21 cellular contexts compared by ENCODE assay signal in the genomic region with DNA sequence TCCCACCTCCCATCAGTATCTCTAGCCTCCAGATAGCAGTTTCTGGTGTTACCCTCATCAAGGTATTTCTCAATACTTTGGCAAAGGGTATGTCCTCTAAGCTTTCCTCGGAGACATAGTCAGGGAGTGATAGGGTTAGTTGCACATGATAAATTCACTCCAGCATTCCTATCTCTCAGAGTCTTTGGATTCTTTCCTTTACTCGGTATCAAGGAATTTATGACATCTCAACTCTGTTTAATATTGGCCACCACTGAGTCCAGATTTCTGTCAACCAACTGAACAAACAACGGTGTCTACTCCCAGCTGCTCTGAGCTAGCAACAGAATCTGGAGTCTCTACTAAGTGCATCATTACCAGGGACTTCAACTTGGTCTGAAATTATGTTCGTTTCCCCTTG.
A peak's percentile ranks its signal among the peaks of the same experiment; 100 is the strongest.
DNase-seq lines count a peak whose midpoint lies in the region; ATAC-seq and TF ChIP-seq lines count a peak whose summit lies in the region.
"Had no signal": no experiment of that assay in that cellular context is flagged by ENCODE, and none has a peak within 500 bp of the region (broad histone marks: within the 10 kb centered on the region; RNA-seq: fewer than 3 reads in every experiment).

No MANE protein-coding gene starts in this region.

- H3K4me1 ChIP-seq in esophagus muscularis mucosa (peaks cover 9 to 29% (median 20%) of the 10 kb centered on the region in 4 donors), H9 (ENCODE audit: insufficient read depth, low read length) (no peaks in the 10 kb centered on the region)

- no peak overlapping the region for H3K14ac ChIP-seq in H9 (ENCODE audit: insufficient read depth, low read length)

- H2AK5ac ChIP-seq in H9 (ENCODE audit: insufficient read length, low read length), result no peak overlapping the region

- no peak overlapping the region for H4K8ac ChIP-seq in H9 (replicated peaks; ENCODE audit: insufficient read length, low read depth, low read length)

- no peak overlapping the region for H3K56ac ChIP-seq in H9 (ENCODE audit: insufficient read length, low read depth, low read length)

- no peak overlapping the region for H4K5ac ChIP-seq in H9 (ENCODE audit: insufficient read length, low read depth, low read length)

- ATAC-seq in stimulated activated naive B cell treated with anti-CD40 and anti-IgM and Interleukin-4, amounts not matched to agents 10 μg/mL and 1 μg/mL and 100 μg/mL, for 72 hours (replicated peaks), result no peak
- ATAC-seq: HCT116, left colon had no signal

- H3K27me3 ChIP-seq in esophagus muscularis mucosa (no peaks in the 10 kb centered on the region), H9 (ENCODE audit: insufficient read depth, low read length) (no peaks in the 10 kb centered on the region)

- no peak for TF ChIP-seq CTCF in esophagus muscularis mucosa (IDR thresholded peaks at IDR 0.05)
- no peak for TF ChIP-seq CTCF in H9 (conservative IDR thresholded peaks at IDR 0.05)

- no peak overlapping the region for H3K9ac ChIP-seq in H9 (ENCODE audit: extremely low read depth, insufficient read length, low read length)

- no peak overlapping the region for H3K4me3 Mint-ChIP-seq in stimulated activated naive B cell treated with anti-CD40 and anti-IgM and Interleukin-4, amounts not matched to agents 10 μg/mL and 1 μg/mL and 100 μg/mL, for 72 hours
- H3K4me3 Mint-ChIP-seq in H9, result no peak overlapping the region
- H3K4me3 Mint-ChIP-seq in activated T-helper 2 cell treated with anti-CD3 and anti-CD28 coated beads, Interferon-gamma antibody, Interleukin-2, Interleukin-4, amounts not matched to agents 10 μg/mL and 5 μg/mL and 100 μg/mL, durations not matched to agents 14 hours and 24 hours and 36 hours (ENCODE audit: low read depth), result no peak overlapping the region
- H3K4me3 Mint-ChIP-seq: activated naive CD8-positive, alpha-beta T cell treated with anti-CD3 and anti-CD28 coated beads for 36 hours; CD8-positive, alpha-beta memory T cell; naive B cell; stimulated activated naive CD8-positive, alpha-beta T cell treated with anti-CD3 and anti-CD28 coated beads, Interleukin-15, Interleukin-2, amounts not matched to agents 100 ng/mL and 50 ng/mL, for 24 hours had no signal

- H3T11ph ChIP-seq in H9 (ENCODE audit: low read length), result no peak overlapping the region

- no peak overlapping the region for H4K91ac ChIP-seq in H9 (ENCODE audit: insufficient read length, low read depth, low read length)

- no peak overlapping the region for H2BK12ac ChIP-seq in H9 (ENCODE audit: insufficient read length, low read depth, low read length)

- H3K27ac Mint-ChIP-seq in stimulated activated naive B cell treated with anti-CD40 and anti-IgM and Interleukin-4, amounts not matched to agents 10 μg/mL and 1 μg/mL and 100 μg/mL, for 72 hours, result no peak overlapping the region
- no peak overlapping the region; a peak in 1 of 7 replicates for H3K27ac Mint-ChIP-seq in H9
- H3K27ac Mint-ChIP-seq in activated T-helper 2 cell treated with anti-CD3 and anti-CD28 coated beads, Interferon-gamma antibody, Interleukin-2, Interleukin-4, amounts not matched to agents 10 μg/mL and 5 μg/mL and 100 μg/mL, durations not matched to agents 14 hours and 24 hours and 36 hours, result no peak overlapping the region
- H3K27ac Mint-ChIP-seq: activated naive CD8-positive, alpha-beta T cell treated with anti-CD3 and anti-CD28 coated beads for 36 hours; naive B cell; progenitor cell of endocrine pancreas; stimulated activated naive CD8-positive, alpha-beta T cell treated with anti-CD3 and anti-CD28 coated beads, Interleukin-15, Interleukin-2, amounts not matched to agents 100 ng/mL and 50 ng/mL, for 24 hours had no signal

- peak overlapping the region; percentile 38 to 67 (median 46) for H3K27ac ChIP-seq in esophagus muscularis mucosa (replicated peaks in 1 of 4)
- no peak overlapping the region for H3K27ac ChIP-seq in H9 (ENCODE audit: insufficient read length, low read depth, low read length)

- H4K20me1 ChIP-seq in H9 (ENCODE audit: control insufficient read depth, insufficient read depth, insufficient read length), result no peaks in the 10 kb centered on the region

- 44% methylated on average over 4 of the region's 4 CpGs for WGBS in esophagus muscularis mucosa
- no CpG with 5 or more reads among the region's 4 CpGs for WGBS in H9 (ENCODE audit: extremely low coverage, insufficient read length, low lambda C conversion rate)

- intact Hi-C loops in esophagus muscularis mucosa (cut with DNase I), result loop anchor here (10.0 kb wide), 1 partner anchor 143 kb away; no protein-coding TSS in a partner anchor
- intact Hi-C loops in activated T-helper 2 cell treated with anti-CD3 and anti-CD28 coated beads, Interferon-gamma antibody, Interleukin-2, Interleukin-4, amounts not matched to agents 10 μg/mL and 5 μg/mL and 100 μg/mL, durations not matched to agents 14 hours and 24 hours and 36 hours (cut with micrococcal nuclease), result no loop called here

- H3K36me3 Mint-ChIP-seq in stimulated activated naive B cell treated with anti-CD40 and anti-IgM and Interleukin-4, amounts not matched to agents 10 μg/mL and 1 μg/mL and 100 μg/mL, for 72 hours, result no peaks in the 10 kb centered on the region
- H3K36me3 Mint-ChIP-seq in H9 (ENCODE audit: insufficient read depth in 1 of 3, low read depth in 3 of 3), result no peaks in the 10 kb centered on the region
- no peaks in the 10 kb centered on the region for H3K36me3 Mint-ChIP-seq in activated T-helper 2 cell treated with anti-CD3 and anti-CD28 coated beads, Interferon-gamma antibody, Interleukin-2, Interleukin-4, amounts not matched to agents 10 μg/mL and 5 μg/mL and 100 μg/mL, durations not matched to agents 14 hours and 24 hours and 36 hours (ENCODE audit: low read depth)
- H3K36me3 Mint-ChIP-seq: activated naive CD8-positive, alpha-beta T cell treated with anti-CD3 and anti-CD28 coated beads for 36 hours; CD8-positive, alpha-beta memory T cell; naive B cell had no signal

- no peak overlapping the region for H3K23ac ChIP-seq in H9 (ENCODE audit: insufficient read length, low read depth, low read length)

- no peaks in the 10 kb centered on the region for H3K4me1 Mint-ChIP-seq in stimulated activated naive B cell treated with anti-CD40 and anti-IgM and Interleukin-4, amounts not matched to agents 10 μg/mL and 1 μg/mL and 100 μg/mL, for 72 hours
- H3K4me1 Mint-ChIP-seq in H9, result no peaks in the 10 kb centered on the region
- H3K4me1 Mint-ChIP-seq in activated T-helper 2 cell treated with anti-CD3 and anti-CD28 coated beads, Interferon-gamma antibody, Interleukin-2, Interleukin-4, amounts not matched to agents 10 μg/mL and 5 μg/mL and 100 μg/mL, durations not matched to agents 14 hours and 24 hours and 36 hours (ENCODE audit: low read depth), result no peaks in the 10 kb centered on the region
- H3K4me1 Mint-ChIP-seq: activated naive CD8-positive, alpha-beta T cell treated with anti-CD3 and anti-CD28 coated beads for 36 hours; CD8-positive, alpha-beta memory T cell; naive B cell had no signal

- no peak overlapping the region for H3K4ac ChIP-seq in H9 (ENCODE audit: low read depth, low read length)

- no peak for TF ChIP-seq POLR2A in esophagus muscularis mucosa (IDR thresholded peaks at IDR 0.05; ENCODE audit: low read depth)

- no peaks in the 10 kb centered on the region for H3K9me3 ChIP-seq in esophagus muscularis mucosa
- no peaks in the 10 kb centered on the region for H3K9me3 ChIP-seq in H9 (ENCODE audit: control insufficient read depth, low read depth, low read length)

- H2BK15ac ChIP-seq in H9 (ENCODE audit: low read depth, low read length), result no peak overlapping the region

- H3K27me3 Mint-ChIP-seq in stimulated activated naive B cell treated with anti-CD40 and anti-IgM and Interleukin-4, amounts not matched to agents 10 μg/mL and 1 μg/mL and 100 μg/mL, for 72 hours, result peaks cover 0 to 6% of the 10 kb centered on the region in 2 donors
- H3K27me3 Mint-ChIP-seq in H9 (ENCODE audit: low read depth), result peaks cover 13% of the 10 kb centered on the region
- H3K27me3 Mint-ChIP-seq in activated T-helper 2 cell treated with anti-CD3 and anti-CD28 coated beads, Interferon-gamma antibody, Interleukin-2, Interleukin-4, amounts not matched to agents 10 μg/mL and 5 μg/mL and 100 μg/mL, durations not matched to agents 14 hours and 24 hours and 36 hours (ENCODE audit: low read depth), result no peaks in the 10 kb centered on the region
- H3K27me3 Mint-ChIP-seq: activated naive CD8-positive, alpha-beta T cell treated with anti-CD3 and anti-CD28 coated beads for 36 hours; CD8-positive, alpha-beta memory T cell; naive B cell; stimulated activated naive CD8-positive, alpha-beta T cell treated with anti-CD3 and anti-CD28 coated beads, Interleukin-15, Interleukin-2, amounts not matched to agents 100 ng/mL and 50 ng/mL, for 24 hours had no signal

- no peak overlapping the region for H2BK20ac ChIP-seq in H9 (ENCODE audit: low read depth, low read length, poor library complexity, severe bottlenecking)

- no peak overlapping the region for H3K4me3 ChIP-seq in esophagus muscularis mucosa

- no peak overlapping the region for H2BK5ac ChIP-seq in H9 (ENCODE audit: insufficient read length, low read length)

- DNase-seq in EL (peak; percentile 54), esophagus muscularis mucosa (ENCODE audit: extremely low spot score) (no peak), iris pigment epithelial cell (ENCODE audit: low read depth) (peak; percentile 41), renal cortical epithelial cell (ENCODE audit: low read depth) (peak; percentile 64), H9 (no peak), DMS53 (lab: John Stamatoyannopoulos, UW) (no peak)
- DNase-seq in stimulated activated naive B cell treated with anti-CD40 and anti-IgM and Interleukin-4, amounts not matched to agents 10 μg/mL and 1 μg/mL and 100 μg/mL, for 72 hours, result no peak
- no peak for DNase-seq in activated T-helper 2 cell treated with anti-CD3 and anti-CD28 coated beads, Interferon-gamma antibody, Interleukin-2, Interleukin-4, amounts not matched to agents 10 μg/mL and 5 μg/mL and 100 μg/mL, durations not matched to agents 14 hours and 24 hours and 36 hours (ENCODE audit: low spot score)
- DNase-seq: activated CD4-positive, alpha-beta T cell treated with anti-CD3 and anti-CD28 coated beads, Interleukin-2, amount 50 U/mL, for 1 hour; activated naive CD8-positive, alpha-beta T cell treated with anti-CD3 and anti-CD28 coated beads for 36 hours; CD8-positive, alpha-beta memory T cell; DMS79 treated with DMSO at 0.1 percent for 48 hours; hypothalamus; left colon; naive B cell; RPMI8226; stimulated activated CD4-positive, alpha-beta T cell treated with anti-CD3 and anti-CD28 coated beads, Interleukin-15, amount 100 ng/mL, for 24 hours; SW 1271 had no signal

- H3K79me1 ChIP-seq in H9 (ENCODE audit: insufficient read depth, low read depth, low read length, poor library complexity, severe bottlenecking), result no peaks in the 10 kb centered on the region

- TF ChIP-seq EP300 in esophagus muscularis mucosa (IDR thresholded peaks at IDR 0.05), result no peak

- peaks cover 0 to 1% of the 10 kb centered on the region in 2 donors for H3K9me3 Mint-ChIP-seq in stimulated activated naive B cell treated with anti-CD40 and anti-IgM and Interleukin-4, amounts not matched to agents 10 μg/mL and 1 μg/mL and 100 μg/mL, for 72 hours
- H3K9me3 Mint-ChIP-seq in H9, result no peaks in the 10 kb centered on the region
- no peaks in the 10 kb centered on the region for H3K9me3 Mint-ChIP-seq in activated T-helper 2 cell treated with anti-CD3 and anti-CD28 coated beads, Interferon-gamma antibody, Interleukin-2, Interleukin-4, amounts not matched to agents 10 μg/mL and 5 μg/mL and 100 μg/mL, durations not matched to agents 14 hours and 24 hours and 36 hours
- H3K9me3 Mint-ChIP-seq: activated naive CD8-positive, alpha-beta T cell treated with anti-CD3 and anti-CD28 coated beads for 36 hours; CD8-positive, alpha-beta memory T cell; naive B cell; stimulated activated naive CD8-positive, alpha-beta T cell treated with anti-CD3 and anti-CD28 coated beads, Interleukin-15, Interleukin-2, amounts not matched to agents 100 ng/mL and 50 ng/mL, for 24 hours had no signal

- no peaks in the 10 kb centered on the region for H3K36me3 ChIP-seq in esophagus muscularis mucosa

- no peaks in the 10 kb centered on the region for H3K23me2 ChIP-seq in H9 (ENCODE audit: insufficient read length, low read depth, low read length, poor library complexity, severe bottlenecking)

- H3K79me2 ChIP-seq in H9 (ENCODE audit: insufficient read depth, low read length), result no peaks in the 10 kb centered on the region

- H3K18ac ChIP-seq in H9 (ENCODE audit: insufficient read length, low read depth, low read length), result no peak overlapping the region

- no peak overlapping the region for H2BK120ac ChIP-seq in H9 (ENCODE audit: low read depth, low read length, poor library complexity, severe bottlenecking)

- H3K4me2 ChIP-seq in H9 (ENCODE audit: insufficient read depth, insufficient read length, low read length), result no peak overlapping the region

- H2AFZ ChIP-seq in H9 (ENCODE audit: low read length), result no peak overlapping the region

Comparison
In these comparisons a context has a peak if more than half of its experiments do, and no peak if none do; other contexts are left out.
1. DNase-seq: peak in EL (single experiment), iris pigment epithelial cell (single experiment) and renal cortical epithelial cell (single experiment); none in esophagus muscularis mucosa (single experiment), stimulated activated naive B cell treated with anti-CD40 and anti-IgM and Interleukin-4, amounts not matched to agents 10 μg/mL and 1 μg/mL and 100 μg/mL, for 72 hours (single experiment), H9 (single experiment), DMS53 (single experiment) and activated T-helper 2 cell treated with anti-CD3 and anti-CD28 coated beads, Interferon-gamma antibody, Interleukin-2, Interleukin-4, amounts not matched to agents 10 μg/mL and 5 μg/mL and 100 μg/mL, durations not matched to agents 14 hours and 24 hours and 36 hours (single experiment).